In genomic region chr4:165112258-165113156, GRCh38 we compare ENCODE assay signal across 1 cellular context.
TF ChIP-seq lines count a peak whose summit lies in the region.

Gene TMEM192 (minus strand): TSS chr4:165112860. CDS start chr4:165112773, 87 bp downstream.

TF ChIP-seq in GM12878, 131 proteins besides CTCF, POLR2A, EP300 and RAD21 (continued from another document and continues in another):
- TF ChIP-seq USF2 (IDR thresholded peaks at IDR 0.05; ENCODE audit: borderline replicate concordance, low read depth, low read length) (peak; percentile 82), IKZF1 (conservative IDR thresholded peaks at IDR 0.05) (peak; percentile 78), STAT3 (IDR thresholded peaks at IDR 0.05; ENCODE audit: low read depth, low read length) (no peak), SMAD5 (IDR thresholded peaks at IDR 0.05; ENCODE audit: low read depth) (no peak), MLLT1 (IDR thresholded peaks at IDR 0.05) (no peak), CUX1 (IDR thresholded peaks at IDR 0.05; ENCODE audit: insufficient replicate concordance, low read depth, low read length) (no peak), POU2F2 (IDR thresholded peaks at IDR 0.05; ENCODE audit: borderline replicate concordance, low read depth, low read length) (0 out of 3 replicates have a peak, but pooled peaks have one; percentile 14), PKNOX1 (IDR thresholded peaks at IDR 0.05) (0 out of 2 replicates have a peak, but pooled peaks have one; percentile 28), PBX3 (IDR thresholded peaks at IDR 0.05; ENCODE audit: insufficient replicate concordance, low read depth, low read length) (no peak), WRNIP1 (IDR thresholded peaks at IDR 0.05; ENCODE audit: borderline replicate concordance, low read depth, low read length) (no peak), HCFC1 (IDR thresholded peaks at IDR 0.05; ENCODE audit: low read length) (peak; percentile 37; the same call in 1 of the 2 replicates), ZZZ3 (IDR thresholded peaks at IDR 0.05; ENCODE audit: control insufficient read depth, insufficient read length, low read depth) (no peak), DPF2 (IDR thresholded peaks at IDR 0.05) (peak; percentile 79), E2F4 (IDR thresholded peaks at IDR 0.05; ENCODE audit: low read depth, low read length) (no peak), YY1 (IDR thresholded peaks at IDR 0.05; ENCODE audit: low read depth, low read length) (peak; percentile 86), E4F1 (IDR thresholded peaks at IDR 0.05; ENCODE audit: borderline replicate concordance, partially characterized antibody) (peak; percentile 47), PML (IDR thresholded peaks at IDR 0.05; ENCODE audit: low read length) (no peak), ESRRA (IDR thresholded peaks at IDR 0.05; ENCODE audit: low read length) (no peak), ZNF384 (IDR thresholded peaks at IDR 0.05; ENCODE audit: borderline replicate concordance, low read depth, low read length) (no peak), HDAC6 (IDR thresholded peaks at IDR 0.05; ENCODE audit: unreplicated experiment) (no peak), ZNF217 (IDR thresholded peaks at IDR 0.05) (no peak; the same call in 1 of the 2 replicates), NR2F1 (conservative IDR thresholded peaks at IDR 0.05) (peak; percentile 82), RUNX3 (IDR thresholded peaks at IDR 0.05; ENCODE audit: low read length) (peak; percentile 59), NKRF (conservative IDR thresholded peaks at IDR 0.05) (peak; percentile 98), ATF3 (IDR thresholded peaks at IDR 0.05; ENCODE audit: borderline replicate concordance, extremely low read depth, low read depth, low read length) (peak; percentile 82; the same call in 1 of the 2 replicates), CBX5 (IDR thresholded peaks at IDR 0.05; ENCODE audit: low read depth) (0 out of 2 replicates have a peak, but pooled peaks have one; percentile 76), SMAD1 (IDR thresholded peaks at IDR 0.05; ENCODE audit: low read depth, partially characterized antibody) (no peak), POLR2AphosphoS5 (IDR thresholded peaks at IDR 0.05; ENCODE audit: low read length) (peak; percentile 56; the same call in 1 of the 2 replicates), STAT1 (conservative IDR thresholded peaks at IDR 0.05) (no peak), BHLHE40 (IDR thresholded peaks at IDR 0.05; ENCODE audit: borderline replicate concordance in 1 of 2, low read depth in 2 of 2, low read length in 1 of 2) (peak; percentile 91 to 98), KDM1A (IDR thresholded peaks at IDR 0.05; ENCODE audit: borderline replicate concordance) (no peak), MEF2A (IDR thresholded peaks at IDR 0.05; ENCODE audit: insufficient read depth, low read depth, low read length) (no peak), ELK1 (IDR thresholded peaks at IDR 0.05; ENCODE audit: low read depth, low read length) (peak; percentile 25; the same call in 1 of the 2 replicates), TCF12 (IDR thresholded peaks at IDR 0.05; ENCODE audit: low read depth, low read length) (no peak), JUND (IDR thresholded peaks at IDR 0.05; ENCODE audit: low read depth, low read length) (no peak), TARDBP (IDR thresholded peaks at IDR 0.05; ENCODE audit: borderline replicate concordance) (no peak), NFYA (IDR thresholded peaks at IDR 0.05; ENCODE audit: borderline replicate concordance, low read depth, low read length) (no peak), CBFB (IDR thresholded peaks at IDR 0.05; ENCODE audit: low read depth) (no peak), BCL11A (IDR thresholded peaks at IDR 0.05; ENCODE audit: low read depth, low read length) (no peak), IRF3 (IDR thresholded peaks at IDR 0.05) (no peak), MYB (IDR thresholded peaks at IDR 0.05; ENCODE audit: borderline replicate concordance, low read depth, low read length) (no peak)
